In genomic region chr1:229175297-229175696, GRCh38 we compare ENCODE assay signal across 2 cellular contexts.
TF ChIP-seq lines count a peak whose summit lies in the region.

No MANE protein-coding gene starts in this region.

TF ChIP-seq in HEK293, 187 proteins besides CTCF, POLR2A, EP300 and RAD21:
- peak; percentile 47; the same call in 1 of the 2 replicates for TF ChIP-seq ZBTB10 (tag by site-specific recombination; IDR thresholded peaks at IDR 0.05)

TF ChIP-seq in K562, 482 proteins besides CTCF, POLR2A, EP300 and RAD21 (continued from another document):
- TF ChIP-seq TRIM24 (IDR thresholded peaks at IDR 0.05) (peak; percentile 56 to 59; a peak in 2 of 4 replicates), ARID1B (IDR thresholded peaks at IDR 0.05) (peak; percentile 34; the same call in 1 of the 2 replicates), TAL1 (IDR thresholded peaks at IDR 0.05) (peak; percentile 53), MTA2 (IDR thresholded peaks at IDR 0.05; ENCODE audit: low read depth) (0 out of 2 replicates have a peak, but pooled peaks have one; percentile 15), CBFA2T2 (conservative IDR thresholded peaks at IDR 0.05) (peak; percentile 64)
